Comparison of ENCODE assay signal across 1 cellular context in genomic region chr1:219173758-219174671, GRCh38.
TF ChIP-seq lines count a peak whose summit lies in the region.

Gene LYPLAL1, plus strand, starts transcription at chr1:219173878. Its CDS starts 13 bp downstream, at chr1:219173891.

TF ChIP-seq in HepG2, 621 proteins besides CTCF, POLR2A, EP300 and RAD21 (continued from another document and continues in another):
- peak; percentile 80 to 90 for TF ChIP-seq HMGXB4 (CRISPR knock-in tag; IDR thresholded peaks at IDR 0.05; ENCODE audit: borderline replicate concordance in 1 of 2, low read depth in 1 of 2)
- TF ChIP-seq PTBP1 (IDR thresholded peaks at IDR 0.05; ENCODE audit: low read depth, low read length, poor library complexity, severe bottlenecking): no peak
- TF ChIP-seq SP4 (CRISPR knock-in tag; IDR thresholded peaks at IDR 0.05): peak; percentile 67; the same call in 1 of the 2 replicates
- no peak for TF ChIP-seq ZNF569 (CRISPR knock-in tag; IDR thresholded peaks at IDR 0.05; ENCODE audit: borderline replicate concordance)
- no peak for TF ChIP-seq ZNF512B (CRISPR knock-in tag; IDR thresholded peaks at IDR 0.05; ENCODE audit: borderline replicate concordance)
- 0 out of 2 replicates have a peak, but pooled peaks have one; percentile 15 for TF ChIP-seq ZSCAN31 (CRISPR knock-in tag; IDR thresholded peaks at IDR 0.05; ENCODE audit: low read depth)
- peak; percentile 78; the same call in 1 of the 2 replicates for TF ChIP-seq ZNF274 (CRISPR knock-in tag; IDR thresholded peaks at IDR 0.05)
- peak; percentile 71; the same call in 1 of the 2 replicates for TF ChIP-seq CREBL2 (CRISPR knock-in tag; IDR thresholded peaks at IDR 0.05; ENCODE audit: borderline replicate concordance)
- TF ChIP-seq PLRG1 (conservative IDR thresholded peaks at IDR 0.05): no peak
- peak; percentile 69; the same call in 1 of the 2 replicates for TF ChIP-seq ZNF142 (CRISPR knock-in tag; IDR thresholded peaks at IDR 0.05)
- peak; percentile 92 for TF ChIP-seq HNRNPL (IDR thresholded peaks at IDR 0.05; ENCODE audit: low read depth, low read length)
- TF ChIP-seq MAFK (conservative IDR thresholded peaks at IDR 0.05 in 1 of 2, IDR thresholded peaks at IDR 0.05 in 1 of 2; ENCODE audit: low read length in 2 of 2): no peak
- TF ChIP-seq ZSCAN9 (CRISPR knock-in tag; IDR thresholded peaks at IDR 0.05; ENCODE audit: borderline replicate concordance): peak; percentile 54; the same call in 1 of the 2 replicates
- no peak for TF ChIP-seq ZBTB7A (CRISPR knock-in tag; IDR thresholded peaks at IDR 0.05)
- peak; percentile 88; the same call in 1 of the 2 replicates for TF ChIP-seq ZNF275 (CRISPR knock-in tag; IDR thresholded peaks at IDR 0.05; ENCODE audit: borderline replicate concordance)
- TF ChIP-seq ZFX (CRISPR knock-in tag; IDR thresholded peaks at IDR 0.05; ENCODE audit: low read depth): peak; percentile 92
- no peak for TF ChIP-seq CENPT (CRISPR knock-in tag; IDR thresholded peaks at IDR 0.05; ENCODE audit: low read depth)
- no peak for TF ChIP-seq HMGA1 (CRISPR knock-in tag; conservative IDR thresholded peaks at IDR 0.05)
- peak; percentile 71 for TF ChIP-seq ZNF407 (CRISPR knock-in tag; IDR thresholded peaks at IDR 0.05; ENCODE audit: not compliant biosample characterization)
- no peak for TF ChIP-seq ZNF589 (CRISPR knock-in tag; conservative IDR thresholded peaks at IDR 0.05)
- TF ChIP-seq HOXA7 (CRISPR knock-in tag; IDR thresholded peaks at IDR 0.05): no peak
- no peak for TF ChIP-seq EED (CRISPR knock-in tag; IDR thresholded peaks at IDR 0.05)
- peak; percentile 80; the same call in 1 of the 2 replicates for TF ChIP-seq ZBTB44 (CRISPR knock-in tag; IDR thresholded peaks at IDR 0.05)
- TF ChIP-seq ZFYVE20 (CRISPR knock-in tag; IDR thresholded peaks at IDR 0.05; ENCODE audit: borderline replicate concordance, low read depth): no peak
- TF ChIP-seq PCBP1 (IDR thresholded peaks at IDR 0.05; ENCODE audit: borderline replicate concordance, low read depth, low read length): no peak
- TF ChIP-seq NFIC (IDR thresholded peaks at IDR 0.05; ENCODE audit: low read length): no peak
- peak; percentile 71; the same call in 1 of the 2 replicates for TF ChIP-seq ZNF749 (CRISPR knock-in tag; IDR thresholded peaks at IDR 0.05; ENCODE audit: borderline replicate concordance)
- TF ChIP-seq ZNF572 (CRISPR knock-in tag; IDR thresholded peaks at IDR 0.05): no peak
- TF ChIP-seq ISL2 (CRISPR knock-in tag; IDR thresholded peaks at IDR 0.05): peak; percentile 58
- TF ChIP-seq ATF1 (CRISPR knock-in tag; IDR thresholded peaks at IDR 0.05): no peak
- TF ChIP-seq KAT2B (IDR thresholded peaks at IDR 0.05; ENCODE audit: borderline replicate concordance, low read depth, low read length): no peak
- peak; percentile 53; the same call in 1 of the 2 replicates for TF ChIP-seq ZBTB7B (CRISPR knock-in tag; IDR thresholded peaks at IDR 0.05)
- no peak; the same call in 1 of the 2 replicates for TF ChIP-seq ZNF558 (CRISPR knock-in tag; IDR thresholded peaks at IDR 0.05; ENCODE audit: borderline replicate concordance)
- TF ChIP-seq ZNF350 (CRISPR knock-in tag; IDR thresholded peaks at IDR 0.05; ENCODE audit: borderline replicate concordance, low read depth): peak; percentile 42; the same call in 1 of the 2 replicates
